ENCODE assay signal across 1 cellular context in genomic region chr6:11459002-11459658, GRCh38.
A peak's percentile ranks its signal among the peaks of the same experiment; 100 is the strongest.
TF ChIP-seq lines count a peak whose summit lies in the region.

No MANE protein-coding gene starts in this region.

TF ChIP-seq in GM12878, 131 proteins besides CTCF, POLR2A, EP300 and RAD21 (continued from another document and continues in another):
- TF ChIP-seq PRDM15 (CRISPR knock-in tag; IDR thresholded peaks at IDR 0.05) (no peak), RELB (IDR thresholded peaks at IDR 0.05; ENCODE audit: low read depth) (peak; percentile 90), MTA3 (IDR thresholded peaks at IDR 0.05; ENCODE audit: borderline replicate concordance, low read length) (peak; percentile 88; the same call in 1 of the 2 replicates), SPI1 (IDR thresholded peaks at IDR 0.05; ENCODE audit: borderline replicate concordance, insufficient read depth, low read depth, low read length) (peak; percentile 79), NR2C1 (IDR thresholded peaks at IDR 0.05) (no peak), SMAD1 (IDR thresholded peaks at IDR 0.05; ENCODE audit: low read depth, partially characterized antibody) (peak; percentile 40), FOXK2 (IDR thresholded peaks at IDR 0.05) (no peak), RAD51 (IDR thresholded peaks at IDR 0.05) (no peak), JUNB (IDR thresholded peaks at IDR 0.05) (peak; percentile 92), BRCA1 (IDR thresholded peaks at IDR 0.05; ENCODE audit: low read depth, low read length) (no peak), SKIL (IDR thresholded peaks at IDR 0.05; ENCODE audit: low read depth, poor library complexity, severe bottlenecking) (peak; percentile 55), USF1 (IDR thresholded peaks at IDR 0.05; ENCODE audit: borderline replicate concordance, extremely low read length, insufficient read depth, low read depth, low read length) (no peak), ATF3 (IDR thresholded peaks at IDR 0.05; ENCODE audit: borderline replicate concordance, extremely low read depth, low read depth, low read length) (no peak), TCF3 (IDR thresholded peaks at IDR 0.05; ENCODE audit: borderline replicate concordance, insufficient read depth, low read depth, low read length) (peak; percentile 42; the same call in 1 of the 2 replicates), IKZF2 (IDR thresholded peaks at IDR 0.05) (peak; percentile 94 to 96), TCF12 (IDR thresholded peaks at IDR 0.05; ENCODE audit: low read depth, low read length) (peak; percentile 54; the same call in 1 of the 2 replicates), CBFB (IDR thresholded peaks at IDR 0.05; ENCODE audit: low read depth) (0 out of 2 replicates have a peak, but pooled peaks have one; percentile 50), RFX5 (IDR thresholded peaks at IDR 0.05; ENCODE audit: low read depth, low read length) (no peak), IRF5 (IDR thresholded peaks at IDR 0.05; ENCODE audit: borderline replicate concordance) (no peak), LARP7 (IDR thresholded peaks at IDR 0.05) (no peak), DPF2 (IDR thresholded peaks at IDR 0.05) (peak; percentile 92), GABPA (IDR thresholded peaks at IDR 0.05; ENCODE audit: low read depth) (0 out of 2 replicates have a peak, but pooled peaks have one; percentile 24), NBN (IDR thresholded peaks at IDR 0.05) (peak; percentile 67), RCOR1 (conservative IDR thresholded peaks at IDR 0.05; ENCODE audit: low read depth, low read length) (0 out of 2 replicates have a peak, but pooled peaks have one; percentile 50), SRF (IDR thresholded peaks at IDR 0.05; ENCODE audit: low read depth in 2 of 2, low read length in 2 of 2) (0 out of 4 replicates have a peak, but pooled peaks of 1 of the 2 experiments have one; percentile 43), MLLT1 (IDR thresholded peaks at IDR 0.05) (0 out of 2 replicates have a peak, but pooled peaks have one; percentile 67), MEF2B (IDR thresholded peaks at IDR 0.05; ENCODE audit: partially characterized antibody, poor library complexity, severe bottlenecking) (peak; percentile 90), ZNF592 (IDR thresholded peaks at IDR 0.05) (0 out of 2 replicates have a peak, but pooled peaks have one; percentile 31), MXI1 (IDR thresholded peaks at IDR 0.05; ENCODE audit: low read depth, low read length) (no peak), IRF4 (IDR thresholded peaks at IDR 0.05; ENCODE audit: low read depth, low read length) (peak; percentile 94), EZH2 (IDR thresholded peaks at IDR 0.05; ENCODE audit: borderline replicate concordance, control insufficient read depth, low read depth, low read length) (no peak), STAT3 (IDR thresholded peaks at IDR 0.05; ENCODE audit: low read depth, low read length) (0 out of 2 replicates have a peak, but pooled peaks have one; percentile 20), BHLHE40 (IDR thresholded peaks at IDR 0.05; ENCODE audit: borderline replicate concordance in 1 of 2, low read depth in 2 of 2, low read length in 1 of 2) (peak; percentile 67 to 72), KDM1A (IDR thresholded peaks at IDR 0.05; ENCODE audit: borderline replicate concordance) (no peak), FOXM1 (IDR thresholded peaks at IDR 0.05; ENCODE audit: low read depth, low read length) (peak; percentile 91), SP1 (IDR thresholded peaks at IDR 0.05; ENCODE audit: low read depth, low read length) (peak; percentile 49), ELK1 (IDR thresholded peaks at IDR 0.05; ENCODE audit: low read depth, low read length) (no peak), ATF2 (IDR thresholded peaks at IDR 0.05; ENCODE audit: low read length) (peak; percentile 93), TCF7 (IDR thresholded peaks at IDR 0.05; ENCODE audit: borderline replicate concordance) (peak; percentile 87), YY1 (IDR thresholded peaks at IDR 0.05; ENCODE audit: low read depth, low read length) (0 out of 2 replicates have a peak, but pooled peaks have one; percentile 15), SUPT20H (IDR thresholded peaks at IDR 0.05; ENCODE audit: borderline replicate concordance, control insufficient read depth, low read depth, low read length) (no peak), MEF2A (IDR thresholded peaks at IDR 0.05; ENCODE audit: insufficient read depth, low read depth, low read length) (peak; percentile 57), SMC3 (IDR thresholded peaks at IDR 0.05; ENCODE audit: borderline replicate concordance, low read length) (peak; percentile 44; the same call in 1 of the 2 replicates)
